1 cellular context compared by ENCODE assay signal in the genomic region with DNA sequence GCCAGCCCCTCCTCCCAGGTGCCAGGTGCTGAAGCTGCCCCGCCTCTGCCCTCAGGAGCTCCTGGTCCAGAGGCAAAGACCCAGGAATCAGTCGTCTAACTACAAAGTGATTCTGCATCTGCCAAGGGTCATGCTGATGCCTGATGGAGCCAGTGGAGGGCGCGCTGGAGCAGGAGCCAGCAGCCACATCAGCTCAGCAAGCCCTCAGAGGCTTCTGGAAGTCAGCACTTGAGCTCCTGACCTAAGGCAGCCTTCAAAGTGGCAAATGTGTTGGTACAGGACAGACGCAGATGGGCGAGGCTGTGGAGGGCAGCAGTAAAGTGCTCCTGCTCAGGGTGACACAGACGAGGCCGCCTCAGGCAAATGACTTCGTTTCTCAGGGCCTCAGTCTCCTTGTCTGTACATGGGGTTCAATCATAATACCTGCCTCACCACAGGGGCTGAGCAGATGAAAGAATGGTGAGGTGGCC.
A peak's percentile ranks its signal among the peaks of the same experiment; 100 is the strongest.
TF ChIP-seq lines count a peak whose summit lies in the region.

No MANE protein-coding gene starts in this region.

TF ChIP-seq in K562, 482 proteins besides CTCF, POLR2A, EP300 and RAD21:
- no peak for TF ChIP-seq MEF2D (tag; conservative IDR thresholded peaks at IDR 0.05; ENCODE audit: low read depth)
- TF ChIP-seq, protein P1, sequence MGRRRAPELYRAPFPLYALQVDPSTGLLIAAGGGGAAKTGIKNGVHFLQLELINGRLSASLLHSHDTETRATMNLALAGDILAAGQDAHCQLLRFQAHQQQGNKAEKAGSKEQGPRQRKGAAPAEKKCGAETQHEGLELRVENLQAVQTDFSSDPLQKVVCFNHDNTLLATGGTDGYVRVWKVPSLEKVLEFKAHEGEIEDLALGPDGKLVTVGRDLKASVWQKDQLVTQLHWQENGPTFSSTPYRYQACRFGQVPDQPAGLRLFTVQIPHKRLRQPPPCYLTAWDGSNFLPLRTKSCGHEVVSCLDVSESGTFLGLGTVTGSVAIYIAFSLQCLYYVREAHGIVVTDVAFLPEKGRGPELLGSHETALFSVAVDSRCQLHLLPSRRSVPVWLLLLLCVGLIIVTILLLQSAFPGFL (CRISPR knock-in tag; IDR thresholded peaks at IDR 0.05): 0 out of 2 replicates have a peak, but pooled peaks have one; percentile 71
- peak in 1 of 2 experiments; percentile 68; a peak in 2 of 4 replicates for TF ChIP-seq KDM1A (IDR thresholded peaks at IDR 0.05)
- no peak for TF ChIP-seq ZNF354B (CRISPR knock-in tag; IDR thresholded peaks at IDR 0.05)
- TF ChIP-seq RCOR1 (IDR thresholded peaks at IDR 0.05; ENCODE audit: borderline replicate concordance in 1 of 2, low read depth in 2 of 2, low read length in 2 of 2): peak in 1 of 2 experiments; percentile 69; a peak in 1 of 4 replicates
- peak; percentile 76; the same call in 1 of the 2 replicates for TF ChIP-seq SMARCA5 (IDR thresholded peaks at IDR 0.05)
- TF ChIP-seq RBM25 (IDR thresholded peaks at IDR 0.05; ENCODE audit: low read depth, low read length, severe bottlenecking): peak; percentile 74
- peak; percentile 29; the same call in 1 of the 2 replicates for TF ChIP-seq ATF7 (IDR thresholded peaks at IDR 0.05)
- TF ChIP-seq, protein P2, sequence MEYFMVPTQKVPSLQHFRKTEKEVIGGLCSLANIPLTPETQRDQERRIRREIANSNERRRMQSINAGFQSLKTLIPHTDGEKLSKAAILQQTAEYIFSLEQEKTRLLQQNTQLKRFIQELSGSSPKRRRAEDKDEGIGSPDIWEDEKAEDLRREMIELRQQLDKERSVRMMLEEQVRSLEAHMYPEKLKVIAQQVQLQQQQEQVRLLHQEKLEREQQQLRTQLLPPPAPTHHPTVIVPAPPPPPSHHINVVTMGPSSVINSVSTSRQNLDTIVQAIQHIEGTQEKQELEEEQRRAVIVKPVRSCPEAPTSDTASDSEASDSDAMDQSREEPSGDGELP (CRISPR knock-in tag; IDR thresholded peaks at IDR 0.05; ENCODE audit: borderline replicate concordance): peak; percentile 39; the same call in 1 of the 2 replicates
- 0 out of 2 replicates have a peak, but pooled peaks have one; percentile 16 for TF ChIP-seq ZKSCAN1 (IDR thresholded peaks at IDR 0.05; ENCODE audit: low read depth, low read length)
- TF ChIP-seq EP400 (IDR thresholded peaks at IDR 0.05): no peak
- no peak for TF ChIP-seq TSC22D4 (tag; IDR thresholded peaks at IDR 0.05)
- TF ChIP-seq, protein P3, sequence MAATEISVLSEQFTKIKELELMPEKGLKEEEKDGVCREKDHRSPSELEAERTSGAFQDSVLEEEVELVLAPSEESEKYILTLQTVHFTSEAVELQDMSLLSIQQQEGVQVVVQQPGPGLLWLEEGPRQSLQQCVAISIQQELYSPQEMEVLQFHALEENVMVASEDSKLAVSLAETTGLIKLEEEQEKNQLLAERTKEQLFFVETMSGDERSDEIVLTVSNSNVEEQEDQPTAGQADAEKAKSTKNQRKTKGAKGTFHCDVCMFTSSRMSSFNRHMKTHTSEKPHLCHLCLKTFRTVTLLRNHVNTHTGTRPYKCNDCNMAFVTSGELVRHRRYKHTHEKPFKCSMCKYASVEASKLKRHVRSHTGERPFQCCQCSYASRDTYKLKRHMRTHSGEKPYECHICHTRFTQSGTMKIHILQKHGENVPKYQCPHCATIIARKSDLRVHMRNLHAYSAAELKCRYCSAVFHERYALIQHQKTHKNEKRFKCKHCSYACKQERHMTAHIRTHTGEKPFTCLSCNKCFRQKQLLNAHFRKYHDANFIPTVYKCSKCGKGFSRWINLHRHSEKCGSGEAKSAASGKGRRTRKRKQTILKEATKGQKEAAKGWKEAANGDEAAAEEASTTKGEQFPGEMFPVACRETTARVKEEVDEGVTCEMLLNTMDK (IDR thresholded peaks at IDR 0.05; ENCODE audit: borderline replicate concordance, insufficient read depth, low read depth, low read length, poor library complexity, severe bottlenecking): peak; percentile 23
- peak in 1 of 2 experiments; percentile 65; a peak in 1 of 4 replicates for TF ChIP-seq TEAD1 (CRISPR knock-in tag; IDR thresholded peaks at IDR 0.05)
- peak; percentile 90 for TF ChIP-seq BCOR (IDR thresholded peaks at IDR 0.05)
- peak; percentile 65; the same call in 1 of the 2 replicates for TF ChIP-seq CTBP1 (IDR thresholded peaks at IDR 0.05; ENCODE audit: borderline replicate concordance)
- peak; percentile 10 for TF ChIP-seq ZFP36 (IDR thresholded peaks at IDR 0.05; ENCODE audit: low read depth, low read length, partially characterized antibody)
- peak; percentile 87 for TF ChIP-seq SMC3 (conservative IDR thresholded peaks at IDR 0.05; ENCODE audit: insufficient read depth, low read depth, low read length)
- no peak for TF ChIP-seq TOE1 (IDR thresholded peaks at IDR 0.05; ENCODE audit: borderline replicate concordance)
- 0 out of 2 replicates have a peak, but pooled peaks have one; percentile 35 for TF ChIP-seq TOE1 (CRISPR knock-in tag; IDR thresholded peaks at IDR 0.05; ENCODE audit: borderline replicate concordance, low read depth)
- TF ChIP-seq XRCC5 (IDR thresholded peaks at IDR 0.05; ENCODE audit: low read depth, low read length): 0 out of 2 replicates have a peak, but pooled peaks have one; percentile 39
- TF ChIP-seq, protein P4, sequence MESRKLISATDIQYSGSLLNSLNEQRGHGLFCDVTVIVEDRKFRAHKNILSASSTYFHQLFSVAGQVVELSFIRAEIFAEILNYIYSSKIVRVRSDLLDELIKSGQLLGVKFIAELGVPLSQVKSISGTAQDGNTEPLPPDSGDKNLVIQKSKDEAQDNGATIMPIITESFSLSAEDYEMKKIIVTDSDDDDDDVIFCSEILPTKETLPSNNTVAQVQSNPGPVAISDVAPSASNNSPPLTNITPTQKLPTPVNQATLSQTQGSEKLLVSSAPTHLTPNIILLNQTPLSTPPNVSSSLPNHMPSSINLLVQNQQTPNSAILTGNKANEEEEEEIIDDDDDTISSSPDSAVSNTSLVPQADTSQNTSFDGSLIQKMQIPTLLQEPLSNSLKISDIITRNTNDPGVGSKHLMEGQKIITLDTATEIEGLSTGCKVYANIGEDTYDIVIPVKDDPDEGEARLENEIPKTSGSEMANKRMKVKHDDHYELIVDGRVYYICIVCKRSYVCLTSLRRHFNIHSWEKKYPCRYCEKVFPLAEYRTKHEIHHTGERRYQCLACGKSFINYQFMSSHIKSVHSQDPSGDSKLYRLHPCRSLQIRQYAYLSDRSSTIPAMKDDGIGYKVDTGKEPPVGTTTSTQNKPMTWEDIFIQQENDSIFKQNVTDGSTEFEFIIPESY (CRISPR knock-in tag; IDR thresholded peaks at IDR 0.05): peak; percentile 42; the same call in 1 of the 2 replicates
- peak; percentile 57 for TF ChIP-seq GABPB1 (CRISPR knock-in tag; IDR thresholded peaks at IDR 0.05)
- TF ChIP-seq CBX3 (IDR thresholded peaks at IDR 0.05; ENCODE audit: borderline replicate concordance in 1 of 2, low read length in 2 of 2): no peak
- TF ChIP-seq MYC (IDR thresholded peaks at IDR 0.05; ENCODE audit: low read depth, low read length): 0 out of 2 replicates have a peak, but pooled peaks have one; percentile 40
- TF ChIP-seq MYC (CRISPR knock-in tag; IDR thresholded peaks at IDR 0.05; ENCODE audit: borderline replicate concordance, low read depth): no peak
- TF ChIP-seq, protein P5, sequence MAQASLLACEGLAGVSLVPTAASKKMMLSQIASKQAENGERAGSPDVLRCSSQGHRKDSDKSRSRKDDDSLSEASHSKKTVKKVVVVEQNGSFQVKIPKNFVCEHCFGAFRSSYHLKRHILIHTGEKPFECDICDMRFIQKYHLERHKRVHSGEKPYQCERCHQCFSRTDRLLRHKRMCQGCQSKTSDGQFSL (CRISPR knock-in tag; IDR thresholded peaks at IDR 0.05): no peak
- TF ChIP-seq, protein P5 (tag; IDR thresholded peaks at IDR 0.05): no peak
- TF ChIP-seq, protein P6, sequence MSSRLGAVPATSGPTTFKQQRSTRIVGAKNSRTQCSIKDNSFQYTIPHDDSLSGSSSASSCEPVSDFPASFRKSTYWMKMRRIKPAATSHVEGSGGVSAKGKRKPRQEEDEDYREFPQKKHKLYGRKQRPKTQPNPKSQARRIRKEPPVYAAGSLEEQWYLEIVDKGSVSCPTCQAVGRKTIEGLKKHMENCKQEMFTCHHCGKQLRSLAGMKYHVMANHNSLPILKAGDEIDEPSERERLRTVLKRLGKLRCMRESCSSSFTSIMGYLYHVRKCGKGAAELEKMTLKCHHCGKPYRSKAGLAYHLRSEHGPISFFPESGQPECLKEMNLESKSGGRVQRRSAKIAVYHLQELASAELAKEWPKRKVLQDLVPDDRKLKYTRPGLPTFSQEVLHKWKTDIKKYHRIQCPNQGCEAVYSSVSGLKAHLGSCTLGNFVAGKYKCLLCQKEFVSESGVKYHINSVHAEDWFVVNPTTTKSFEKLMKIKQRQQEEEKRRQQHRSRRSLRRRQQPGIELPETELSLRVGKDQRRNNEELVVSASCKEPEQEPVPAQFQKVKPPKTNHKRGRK (tag; IDR thresholded peaks at IDR 0.05): peak; percentile 55; the same call in 1 of the 2 replicates
- no peak for TF ChIP-seq NFRKB (IDR thresholded peaks at IDR 0.05; ENCODE audit: low read depth)
- TF ChIP-seq ESRRA (IDR thresholded peaks at IDR 0.05; ENCODE audit: borderline replicate concordance, low read depth): peak; percentile 29; the same call in 1 of the 2 replicates
- TF ChIP-seq HDAC2 (IDR thresholded peaks at IDR 0.05): peak; percentile 73
- no peak for TF ChIP-seq ZC3H11A (IDR thresholded peaks at IDR 0.05; ENCODE audit: low read depth, low read length)
- 0 out of 2 replicates have a peak, but pooled peaks have one; percentile 6 for TF ChIP-seq MAFK (IDR thresholded peaks at IDR 0.05; ENCODE audit: low read length)
- peak in 1 of 2 experiments; percentile 45; a peak in 1 of 4 replicates for TF ChIP-seq MAZ (CRISPR knock-in tag; conservative IDR thresholded peaks at IDR 0.05 in 1 of 2, IDR thresholded peaks at IDR 0.05 in 1 of 2)
- no peak for TF ChIP-seq GATA2 (CRISPR knock-in tag; IDR thresholded peaks at IDR 0.05)
- peak; percentile 43; the same call in 1 of the 2 replicates for TF ChIP-seq CREM (IDR thresholded peaks at IDR 0.05; ENCODE audit: low read depth)
- TF ChIP-seq, protein P7, sequence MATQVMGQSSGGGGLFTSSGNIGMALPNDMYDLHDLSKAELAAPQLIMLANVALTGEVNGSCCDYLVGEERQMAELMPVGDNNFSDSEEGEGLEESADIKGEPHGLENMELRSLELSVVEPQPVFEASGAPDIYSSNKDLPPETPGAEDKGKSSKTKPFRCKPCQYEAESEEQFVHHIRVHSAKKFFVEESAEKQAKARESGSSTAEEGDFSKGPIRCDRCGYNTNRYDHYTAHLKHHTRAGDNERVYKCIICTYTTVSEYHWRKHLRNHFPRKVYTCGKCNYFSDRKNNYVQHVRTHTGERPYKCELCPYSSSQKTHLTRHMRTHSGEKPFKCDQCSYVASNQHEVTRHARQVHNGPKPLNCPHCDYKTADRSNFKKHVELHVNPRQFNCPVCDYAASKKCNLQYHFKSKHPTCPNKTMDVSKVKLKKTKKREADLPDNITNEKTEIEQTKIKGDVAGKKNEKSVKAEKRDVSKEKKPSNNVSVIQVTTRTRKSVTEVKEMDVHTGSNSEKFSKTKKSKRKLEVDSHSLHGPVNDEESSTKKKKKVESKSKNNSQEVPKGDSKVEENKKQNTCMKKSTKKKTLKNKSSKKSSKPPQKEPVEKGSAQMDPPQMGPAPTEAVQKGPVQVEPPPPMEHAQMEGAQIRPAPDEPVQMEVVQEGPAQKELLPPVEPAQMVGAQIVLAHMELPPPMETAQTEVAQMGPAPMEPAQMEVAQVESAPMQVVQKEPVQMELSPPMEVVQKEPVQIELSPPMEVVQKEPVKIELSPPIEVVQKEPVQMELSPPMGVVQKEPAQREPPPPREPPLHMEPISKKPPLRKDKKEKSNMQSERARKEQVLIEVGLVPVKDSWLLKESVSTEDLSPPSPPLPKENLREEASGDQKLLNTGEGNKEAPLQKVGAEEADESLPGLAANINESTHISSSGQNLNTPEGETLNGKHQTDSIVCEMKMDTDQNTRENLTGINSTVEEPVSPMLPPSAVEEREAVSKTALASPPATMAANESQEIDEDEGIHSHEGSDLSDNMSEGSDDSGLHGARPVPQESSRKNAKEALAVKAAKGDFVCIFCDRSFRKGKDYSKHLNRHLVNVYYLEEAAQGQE (CRISPR knock-in tag; IDR thresholded peaks at IDR 0.05; ENCODE audit: low read depth): no peak
- 0 out of 2 replicates have a peak, but pooled peaks have one; percentile 45 for TF ChIP-seq KAT7 (CRISPR knock-in tag; IDR thresholded peaks at IDR 0.05; ENCODE audit: borderline replicate concordance)
- TF ChIP-seq, protein P8, sequence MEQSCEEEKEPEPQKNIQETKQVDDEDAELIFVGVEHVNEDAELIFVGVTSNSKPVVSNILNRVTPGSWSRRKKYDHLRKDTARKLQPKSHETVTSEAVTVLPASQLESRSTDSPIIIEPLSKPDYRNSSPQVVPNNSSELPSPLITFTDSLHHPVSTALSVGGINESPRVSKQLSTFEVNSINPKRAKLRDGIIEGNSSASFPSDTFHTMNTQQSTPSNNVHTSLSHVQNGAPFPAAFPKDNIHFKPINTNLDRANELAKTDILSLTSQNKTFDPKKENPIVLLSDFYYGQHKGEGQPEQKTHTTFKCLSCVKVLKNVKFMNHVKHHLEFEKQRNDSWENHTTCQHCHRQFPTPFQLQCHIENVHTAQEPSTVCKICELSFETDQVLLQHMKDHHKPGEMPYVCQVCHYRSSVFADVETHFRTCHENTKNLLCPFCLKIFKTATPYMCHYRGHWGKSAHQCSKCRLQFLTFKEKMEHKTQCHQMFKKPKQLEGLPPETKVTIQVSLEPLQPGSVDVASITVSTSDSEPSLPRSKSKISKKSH (CRISPR knock-in tag; IDR thresholded peaks at IDR 0.05): no peak
- TF ChIP-seq ZNF143 (CRISPR knock-in tag; IDR thresholded peaks at IDR 0.05): peak; percentile 30; the same call in 1 of the 2 replicates
- peak; percentile 53; the same call in 1 of the 2 replicates for TF ChIP-seq SP1 (CRISPR knock-in tag; IDR thresholded peaks at IDR 0.05)
- no peak for TF ChIP-seq ARID2 (IDR thresholded peaks at IDR 0.05)
- no peak for TF ChIP-seq HIVEP1 (CRISPR knock-in tag; IDR thresholded peaks at IDR 0.05)
- no peak for TF ChIP-seq POLR3A (IDR thresholded peaks at IDR 0.05; ENCODE audit: borderline replicate concordance, extremely low read depth, insufficient read depth, insufficient read length)
- TF ChIP-seq JUND (IDR thresholded peaks at IDR 0.05; ENCODE audit: borderline replicate concordance, low read depth, low read length): peak; percentile 41; the same call in 1 of the 2 replicates
- TF ChIP-seq JUND (tag; IDR thresholded peaks at IDR 0.05; ENCODE audit: borderline replicate concordance, low read depth, low read length): no peak
- TF ChIP-seq CREB1 (IDR thresholded peaks at IDR 0.05): no peak
- TF ChIP-seq CREB1 (CRISPR knock-in tag; IDR thresholded peaks at IDR 0.05): peak; percentile 52; the same call in 1 of the 2 replicates
- TF ChIP-seq, protein P9, sequence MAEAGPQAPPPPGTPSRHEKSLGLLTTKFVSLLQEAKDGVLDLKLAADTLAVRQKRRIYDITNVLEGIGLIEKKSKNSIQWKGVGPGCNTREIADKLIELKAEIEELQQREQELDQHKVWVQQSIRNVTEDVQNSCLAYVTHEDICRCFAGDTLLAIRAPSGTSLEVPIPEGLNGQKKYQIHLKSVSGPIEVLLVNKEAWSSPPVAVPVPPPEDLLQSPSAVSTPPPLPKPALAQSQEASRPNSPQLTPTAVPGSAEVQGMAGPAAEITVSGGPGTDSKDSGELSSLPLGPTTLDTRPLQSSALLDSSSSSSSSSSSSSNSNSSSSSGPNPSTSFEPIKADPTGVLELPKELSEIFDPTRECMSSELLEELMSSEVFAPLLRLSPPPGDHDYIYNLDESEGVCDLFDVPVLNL (CRISPR knock-in tag; IDR thresholded peaks at IDR 0.05; ENCODE audit: low read depth): peak; percentile 26; the same call in 1 of the 2 replicates
- peak; percentile 44; the same call in 1 of the 2 replicates for TF ChIP-seq STAG1 (CRISPR knock-in tag; IDR thresholded peaks at IDR 0.05; ENCODE audit: borderline replicate concordance)
